Comparison of ENCODE assay signal across 11 cellular contexts in genomic region chr2:200380833-200381542, GRCh38.
DNase-seq lines count a peak whose midpoint lies in the region; ATAC-seq and TF ChIP-seq lines count a peak whose summit lies in the region.
"Had no signal": no experiment of that assay in that cellular context is flagged by ENCODE, and none has a peak within 500 bp of the region (broad histone marks: within the 10 kb centered on the region; RNA-seq: fewer than 3 reads in every experiment).

No MANE protein-coding gene starts in this region.

- TF ChIP-seq CTCF in NB4 (IDR thresholded peaks at IDR 0.05; ENCODE audit: low read depth, low read length): no peak
- no peak for TF ChIP-seq CTCF in chondrocyte (IDR thresholded peaks at IDR 0.05)
- TF ChIP-seq CTCF in smooth muscle cell (IDR thresholded peaks at IDR 0.05; ENCODE audit: borderline replicate concordance, insufficient read depth, poor library complexity, severe bottlenecking): no peak

- H3K9me3 ChIP-seq in smooth muscle cell (replicated peaks; ENCODE audit: low read depth): no peaks in the 10 kb centered on the region
- H3K9me3 ChIP-seq: BE2C, psoas muscle had no signal

- H2AFZ ChIP-seq in smooth muscle cell (ENCODE audit: low read depth): no peak overlapping the region

- WGBS in smooth muscle cell (ENCODE audit: low lambda C conversion rate): 58% methylated on average over 5 of the region's 5 CpGs

- H3K9me3 Mint-ChIP-seq in T-helper 1 cell treated with Interleukin-12 subunit alpha and Interleukin-12 subunit beta and Interleukin-4 antibody, amounts not matched to agents 30 μg/mL and 1 μg/mL, for 36 hours: no peaks in the 10 kb centered on the region
- H3K9me3 Mint-ChIP-seq in chondrocyte (ENCODE audit: low read depth): no peaks in the 10 kb centered on the region

- no peak overlapping the region for H3K4me3 ChIP-seq in NB4 (ENCODE audit: low read depth, low read length)
- peak overlapping the region; percentile 12 for H3K4me3 ChIP-seq in smooth muscle cell
- H3K4me3 ChIP-seq: psoas muscle had no signal

- H3F3A ChIP-seq in smooth muscle cell (ENCODE audit: low read depth): peaks cover 35% of the 10 kb centered on the region

- H3K4me1 Mint-ChIP-seq in T-helper 1 cell treated with Interleukin-12 subunit alpha and Interleukin-12 subunit beta and Interleukin-4 antibody, amounts not matched to agents 30 μg/mL and 1 μg/mL, for 36 hours (ENCODE audit: low read depth): peaks cover 55% of the 10 kb centered on the region
- peaks cover 69% of the 10 kb centered on the region for H3K4me1 Mint-ChIP-seq in chondrocyte (ENCODE audit: low read depth)

- H4K20me1 ChIP-seq in smooth muscle cell (ENCODE audit: low read depth): peaks cover 87% of the 10 kb centered on the region

- no peaks in the 10 kb centered on the region for H3K27me3 ChIP-seq in smooth muscle cell (ENCODE audit: low read depth)
- H3K27me3 ChIP-seq: BE2C had no signal

- H3K9ac ChIP-seq in smooth muscle cell (ENCODE audit: low read depth): peak overlapping the region; percentile 65

- peaks cover 98% of the 10 kb centered on the region for H3K79me2 ChIP-seq in smooth muscle cell (ENCODE audit: low read depth)

- no peaks in the 10 kb centered on the region for H3K27me3 Mint-ChIP-seq in T-helper 1 cell treated with Interleukin-12 subunit alpha and Interleukin-12 subunit beta and Interleukin-4 antibody, amounts not matched to agents 30 μg/mL and 1 μg/mL, for 36 hours (ENCODE audit: low read depth)
- no peaks in the 10 kb centered on the region for H3K27me3 Mint-ChIP-seq in chondrocyte (ENCODE audit: low read depth)

- TF ChIP-seq POLR2A in NB4 (IDR thresholded peaks at IDR 0.05; ENCODE audit: extremely low read depth, insufficient read length): no peak

- H3K36me3 Mint-ChIP-seq in T-helper 1 cell treated with Interleukin-12 subunit alpha and Interleukin-12 subunit beta and Interleukin-4 antibody, amounts not matched to agents 30 μg/mL and 1 μg/mL, for 36 hours (ENCODE audit: low read depth): peaks cover 8% of the 10 kb centered on the region
- no peaks in the 10 kb centered on the region for H3K36me3 Mint-ChIP-seq in chondrocyte (ENCODE audit: low read depth)

- no peaks in the 10 kb centered on the region for H3K36me3 ChIP-seq in smooth muscle cell (ENCODE audit: low read depth)
- H3K36me3 ChIP-seq: BE2C had no signal

- peak overlapping the region; percentile 95 for H3K27ac ChIP-seq in smooth muscle cell (ENCODE audit: low read depth)
- H3K27ac ChIP-seq: psoas muscle had no signal

- DNase-seq in T-helper 1 cell (no peak), NB4 (ENCODE audit: low read depth) (peak; percentile 16), chondrocyte (ENCODE audit: low spot score) (no peak), smooth muscle cell (lab: John Stamatoyannopoulos, UW; ENCODE audit: unreplicated experiment) (no peak), NCI-H1436 (lab: John Stamatoyannopoulos, UW) (no peak)
- DNase-seq: BE2C, Kasumi-1, psoas muscle had no signal

- H3K27ac Mint-ChIP-seq in T-helper 1 cell treated with Interleukin-12 subunit alpha and Interleukin-12 subunit beta and Interleukin-4 antibody, amounts not matched to agents 30 μg/mL and 1 μg/mL, for 36 hours: peak overlapping the region; percentile 83
- peak overlapping the region; percentile 89 for H3K27ac Mint-ChIP-seq in chondrocyte (ENCODE audit: unreplicated experiment)

- ATAC-seq in HG03280 (IDR thresholded peaks at IDR 0.05; ENCODE audit: unreplicated experiment) (no peak), HG03139 (IDR thresholded peaks at IDR 0.05; ENCODE audit: unreplicated experiment) (no peak)
- ATAC-seq: psoas muscle had no signal

- peak overlapping the region; percentile 48 for H3K4me3 Mint-ChIP-seq in T-helper 1 cell treated with Interleukin-12 subunit alpha and Interleukin-12 subunit beta and Interleukin-4 antibody, amounts not matched to agents 30 μg/mL and 1 μg/mL, for 36 hours
- no peak overlapping the region for H3K4me3 Mint-ChIP-seq in chondrocyte (ENCODE audit: unreplicated experiment)

- peak overlapping the region; percentile 70 for H3K4me2 ChIP-seq in smooth muscle cell

- H3K4me1 ChIP-seq in smooth muscle cell (ENCODE audit: low read depth): peaks cover 59% of the 10 kb centered on the region
